8 cellular contexts compared by ENCODE assay signal in the genomic region with DNA sequence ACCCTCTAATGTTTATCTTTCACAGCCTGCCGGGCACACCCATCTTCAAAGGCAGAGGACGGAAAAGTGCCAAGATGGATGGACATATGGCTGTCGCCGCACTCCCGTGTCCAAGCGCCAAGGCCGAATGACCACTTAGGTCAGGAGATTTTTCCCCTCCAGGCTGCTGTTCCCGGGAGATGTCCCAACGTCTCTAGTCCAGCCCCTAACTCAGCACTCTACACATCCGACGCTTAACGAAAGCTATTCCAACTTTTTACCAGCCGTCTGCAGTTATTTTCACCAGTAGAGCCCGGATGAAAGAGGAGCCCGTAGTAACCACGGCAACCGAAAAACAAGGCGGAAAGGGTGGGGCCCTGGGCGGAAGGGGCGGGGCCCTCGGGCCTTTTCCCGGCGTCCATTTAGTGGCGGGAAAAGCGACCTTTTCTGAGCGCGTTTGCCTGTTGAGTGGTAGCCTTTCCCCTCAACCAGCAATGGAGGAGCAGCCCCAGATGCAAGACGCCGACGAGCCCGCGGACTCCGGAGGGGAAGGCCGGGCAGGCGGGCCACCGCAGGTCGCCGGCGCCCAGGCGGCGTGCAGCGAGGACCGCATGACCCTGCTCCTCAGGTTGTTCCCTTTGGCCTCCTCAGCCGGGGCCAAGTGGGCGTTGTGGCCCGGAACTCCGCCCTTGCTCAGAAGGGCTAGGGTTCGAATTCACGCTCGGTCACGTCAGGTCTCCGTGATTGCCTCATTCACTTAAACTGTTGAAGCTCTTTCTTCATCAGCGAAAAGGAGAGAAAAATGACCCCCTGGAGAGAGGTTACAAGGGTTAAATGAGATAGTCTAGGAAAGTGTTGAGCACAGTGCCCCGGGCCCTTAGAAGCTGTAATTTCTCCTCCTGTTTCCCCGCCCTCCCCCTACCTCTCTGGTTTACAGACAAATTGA. TPM values are rescaled to one million over a fixed set of nuclear protein-coding genes. Genes with fewer than 3 reads are reported as not detected.
DNase-seq lines count a peak whose midpoint lies in the region; ATAC-seq and TF ChIP-seq lines count a peak whose summit lies in the region.

A gene with protein sequence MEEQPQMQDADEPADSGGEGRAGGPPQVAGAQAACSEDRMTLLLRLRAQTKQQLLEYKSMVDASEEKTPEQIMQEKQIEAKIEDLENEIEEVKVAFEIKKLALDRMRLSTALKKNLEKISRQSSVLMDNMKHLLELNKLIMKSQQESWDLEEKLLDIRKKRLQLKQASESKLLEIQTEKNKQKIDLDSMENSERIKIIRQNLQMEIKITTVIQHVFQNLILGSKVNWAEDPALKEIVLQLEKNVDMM (plus strand): TSS at position 422 of the 925 bp plus-strand sequence. CDS start 52 bp downstream, at position 474.

- DNase-seq in GM10266 (ENCODE audit: extremely low spot score) (peak; percentile 92), NCI-H1092 treated with DMSO at 0.1 percent for 48 hours (lab: John Stamatoyannopoulos, UW) (peak; percentile 78), globus pallidus (ENCODE audit: low spot score) (peak; percentile 79), occipital lobe (lab: John Stamatoyannopoulos, UW) (peak; percentile 87)
- DNase-seq in activated naive CD4-positive, alpha-beta T cell treated with anti-CD3 and anti-CD28 coated beads, Interleukin-2, amount 50 U/mL, for 16 hours, result peak; percentile 89

- ATAC-seq in HG02623 (IDR thresholded peaks at IDR 0.05; ENCODE audit: unreplicated experiment), result peak; percentile 89
- ATAC-seq in SK-N-SH treated with all-trans-retinoic acid at 6 μM for 48 hours, result peak; percentile 92

- H3K27ac ChIP-seq in temporal lobe (ENCODE audit: low read depth, low read length), result peak within 1 kb of the TSS; percentile 61

- TF ChIP-seq CTCF in GM10266 (IDR thresholded peaks at IDR 0.05; ENCODE audit: control insufficient read depth, insufficient read depth, low read depth, missing control alignments), result no peak

TF ChIP-seq in SK-N-SH treated with all-trans-retinoic acid at 6 μM for 48 hours, 23 proteins besides CTCF, POLR2A, EP300 and RAD21:
- TF ChIP-seq, protein P1, sequence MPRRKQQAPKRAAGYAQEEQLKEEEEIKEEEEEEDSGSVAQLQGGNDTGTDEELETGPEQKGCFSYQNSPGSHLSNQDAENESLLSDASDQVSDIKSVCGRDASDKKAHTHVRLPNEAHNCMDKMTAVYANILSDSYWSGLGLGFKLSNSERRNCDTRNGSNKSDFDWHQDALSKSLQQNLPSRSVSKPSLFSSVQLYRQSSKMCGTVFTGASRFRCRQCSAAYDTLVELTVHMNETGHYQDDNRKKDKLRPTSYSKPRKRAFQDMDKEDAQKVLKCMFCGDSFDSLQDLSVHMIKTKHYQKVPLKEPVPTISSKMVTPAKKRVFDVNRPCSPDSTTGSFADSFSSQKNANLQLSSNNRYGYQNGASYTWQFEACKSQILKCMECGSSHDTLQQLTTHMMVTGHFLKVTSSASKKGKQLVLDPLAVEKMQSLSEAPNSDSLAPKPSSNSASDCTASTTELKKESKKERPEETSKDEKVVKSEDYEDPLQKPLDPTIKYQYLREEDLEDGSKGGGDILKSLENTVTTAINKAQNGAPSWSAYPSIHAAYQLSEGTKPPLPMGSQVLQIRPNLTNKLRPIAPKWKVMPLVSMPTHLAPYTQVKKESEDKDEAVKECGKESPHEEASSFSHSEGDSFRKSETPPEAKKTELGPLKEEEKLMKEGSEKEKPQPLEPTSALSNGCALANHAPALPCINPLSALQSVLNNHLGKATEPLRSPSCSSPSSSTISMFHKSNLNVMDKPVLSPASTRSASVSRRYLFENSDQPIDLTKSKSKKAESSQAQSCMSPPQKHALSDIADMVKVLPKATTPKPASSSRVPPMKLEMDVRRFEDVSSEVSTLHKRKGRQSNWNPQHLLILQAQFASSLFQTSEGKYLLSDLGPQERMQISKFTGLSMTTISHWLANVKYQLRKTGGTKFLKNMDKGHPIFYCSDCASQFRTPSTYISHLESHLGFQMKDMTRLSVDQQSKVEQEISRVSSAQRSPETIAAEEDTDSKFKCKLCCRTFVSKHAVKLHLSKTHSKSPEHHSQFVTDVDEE (CRISPR knock-in tag; IDR thresholded peaks at IDR 0.05), result no peak
- TF ChIP-seq ZFP3 (CRISPR knock-in tag; IDR thresholded peaks at IDR 0.05) (peak; percentile 83), ISL1 (CRISPR knock-in tag; IDR thresholded peaks at IDR 0.05) (no peak), ZNF70 (CRISPR knock-in tag; IDR thresholded peaks at IDR 0.05) (peak; percentile 89)
- TF ChIP-seq, protein P2, sequence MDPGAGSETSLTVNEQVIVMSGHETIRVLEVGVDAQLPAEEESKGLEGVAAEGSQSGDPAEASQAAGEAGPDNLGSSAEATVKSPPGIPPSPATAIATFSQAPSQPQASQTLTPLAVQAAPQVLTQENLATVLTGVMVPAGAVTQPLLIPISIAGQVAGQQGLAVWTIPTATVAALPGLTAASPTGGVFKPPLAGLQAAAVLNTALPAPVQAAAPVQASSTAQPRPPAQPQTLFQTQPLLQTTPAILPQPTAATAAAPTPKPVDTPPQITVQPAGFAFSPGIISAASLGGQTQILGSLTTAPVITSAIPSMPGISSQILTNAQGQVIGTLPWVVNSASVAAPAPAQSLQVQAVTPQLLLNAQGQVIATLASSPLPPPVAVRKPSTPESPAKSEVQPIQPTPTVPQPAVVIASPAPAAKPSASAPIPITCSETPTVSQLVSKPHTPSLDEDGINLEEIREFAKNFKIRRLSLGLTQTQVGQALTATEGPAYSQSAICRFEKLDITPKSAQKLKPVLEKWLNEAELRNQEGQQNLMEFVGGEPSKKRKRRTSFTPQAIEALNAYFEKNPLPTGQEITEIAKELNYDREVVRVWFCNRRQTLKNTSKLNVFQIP (CRISPR knock-in tag; IDR thresholded peaks at IDR 0.05; ENCODE audit: borderline replicate concordance, low read depth), result no peak

RNA-seq across cellular contexts. Expression of the gene that starts here (rescaled TPM):
- total RNA-seq in occipital lobe (16.2 TPM), temporal lobe (11.1 TPM)

Comparison
In these comparisons a context has a peak if more than half of its experiments do, and no peak if none do; other contexts are left out.
1. Peak in every context shown above with its lines: DNase-seq, ATAC-seq and H3K27ac ChIP-seq.